In genomic region chr10:116690356-116691078, GRCh38 we compare ENCODE assay signal across 11 cellular contexts. TPM values are rescaled to one million over a fixed set of nuclear protein-coding genes. Genes with fewer than 3 reads are reported as not detected.
DNase-seq lines count a peak whose midpoint lies in the region; ATAC-seq, FAIRE-seq and TF ChIP-seq lines count a peak whose summit lies in the region.
"Had no signal": no experiment of that assay in that cellular context is flagged by ENCODE, and none has a peak within 500 bp of the region (broad histone marks: within the 10 kb centered on the region; RNA-seq: fewer than 3 reads in every experiment).

No MANE protein-coding gene starts in this region.

- TF ChIP-seq POLR2A in H1 (IDR thresholded peaks at IDR 0.05; ENCODE audit: control extremely low read depth in 1 of 2, low read depth in 2 of 2, low read length in 2 of 2) (no peak), testis (IDR thresholded peaks at IDR 0.05) (no peak)

- no peaks in the 10 kb centered on the region for H3K36me3 ChIP-seq in PC-3 (ENCODE audit: low read depth, low read length)
- H3K36me3 ChIP-seq in H1 (ENCODE audit: control insufficient read depth in 2 of 4, insufficient read depth in 4 of 4, low read length in 3 of 4) = no peaks in the 10 kb centered on the region
- no peaks in the 10 kb centered on the region for H3K36me3 ChIP-seq in lower lobe of right lung
- no peaks in the 10 kb centered on the region for H3K36me3 ChIP-seq in testis (ENCODE audit: low read depth, missing control alignments)

- H4K20me1 ChIP-seq in PC-3 (ENCODE audit: low read length) (no peaks in the 10 kb centered on the region), H1 (replicated peaks in 1 of 2; ENCODE audit: control insufficient read depth in 1 of 2, insufficient read depth in 2 of 2, low read length in 2 of 2) (no peaks in the 10 kb centered on the region)

- H3K9me3 ChIP-seq in PC-3 (ENCODE audit: low read length) (no peaks in the 10 kb centered on the region), H1 (ENCODE audit: insufficient read depth in 2 of 2, low read depth in 1 of 2, low read length in 1 of 2) (no peaks in the 10 kb centered on the region), lower lobe of right lung (no peaks in the 10 kb centered on the region), testis (no peaks in the 10 kb centered on the region)

- no peaks in the 10 kb centered on the region for H3K4me1 ChIP-seq in PC-3 (ENCODE audit: insufficient read depth, low read length)
- peaks cover 4 to 17% (median 8%) of the 10 kb centered on the region in 4 experiments; a peak in 6 of 7 replicates for H3K4me1 ChIP-seq in H1 (replicated peaks in 1 of 4; ENCODE audit: control insufficient read depth in 3 of 4, insufficient read depth in 4 of 4, low read length in 3 of 4)
- H3K4me1 ChIP-seq in lower lobe of right lung = peaks cover 33% of the 10 kb centered on the region
- peaks cover 43% of the 10 kb centered on the region for H3K4me1 ChIP-seq in testis

- H2BK120ac ChIP-seq in H1 (replicated peaks; ENCODE audit: low read depth, low read length) = no peak overlapping the region

- no peaks in the 10 kb centered on the region for H3K27me3 ChIP-seq in PC-3 (ENCODE audit: low read length)
- H3K27me3 ChIP-seq in H1 (replicated peaks in 1 of 4; ENCODE audit: control insufficient read depth in 3 of 4, extremely low read depth in 1 of 4, insufficient read depth in 3 of 4, low read length in 3 of 4) = no peaks in the 10 kb centered on the region; a peak in 3 of 7 replicates
- peaks cover 4% of the 10 kb centered on the region for H3K27me3 ChIP-seq in lower lobe of right lung (ENCODE audit: low read depth)
- no peaks in the 10 kb centered on the region for H3K27me3 ChIP-seq in testis

- TF ChIP-seq CTCF in PC-3 (conservative IDR thresholded peaks at IDR 0.05; ENCODE audit: low read depth, low read length) (0 out of 2 replicates have a peak, but pooled peaks have one; percentile 19), H1 (IDR thresholded peaks at IDR 0.05; ENCODE audit: control extremely low read depth in 1 of 3, insufficient read depth in 1 of 3, low read depth in 1 of 3, low read length in 3 of 3) (peak; percentile 45 to 62 (median 46)), lower lobe of right lung (IDR thresholded peaks at IDR 0.05) (peak; percentile 15), testis (IDR thresholded peaks at IDR 0.05) (peak in 1 of 3 experiments; percentile 6)

- no peak overlapping the region for H2BK5ac ChIP-seq in H1 (ENCODE audit: low read depth, low read length)

- no peak overlapping the region for H4K5ac ChIP-seq in H1 (ENCODE audit: insufficient read length, low read depth, low read length)

- no peaks in the 10 kb centered on the region for H3K23me2 ChIP-seq in H1 (ENCODE audit: low read depth, low read length)

- H3K4ac ChIP-seq in H1 (replicated peaks; ENCODE audit: insufficient read length, low read depth, low read length) = no peak overlapping the region

- intact Hi-C loops in PC-3 (cut with micrococcal nuclease) = no loop called here
- intact Hi-C loops in lower lobe of right lung (cut with DNase I) = no loop called here
- intact Hi-C loops in testis (cut with DNase I; ENCODE audit: low total_unique reads) = no loop called here

- no peak overlapping the region for H4K8ac ChIP-seq in H1 (ENCODE audit: extremely low read depth, insufficient read depth, low read length)

- no peak for FAIRE-seq in H1 (lab: Jason Lieb, UNC)

- no peak overlapping the region for H3K27ac ChIP-seq in PC-3 (ENCODE audit: low read length)
- no peak overlapping the region for H3K27ac ChIP-seq in H1 (ENCODE audit: low read depth, low read length)
- no peak overlapping the region for H3K27ac ChIP-seq in lower lobe of right lung
- H3K27ac ChIP-seq in testis = no peak overlapping the region

- H3K4me3 ChIP-seq in PC-3 (ENCODE audit: low read length) (no peak overlapping the region), H1 (ENCODE audit: extremely low read depth in 1 of 4, insufficient read depth in 2 of 4, low read depth in 3 of 4, low read length in 4 of 4) (peak overlapping the region in 3 of 4 experiments; percentile 19 to 33 (median 21); a peak in 2 of 8 replicates), lower lobe of right lung (no peak overlapping the region), testis (no peak overlapping the region)

- no peak overlapping the region for H2AFZ ChIP-seq in PC-3 (ENCODE audit: low read length)
- no peak overlapping the region; the same call in 1 of the 2 replicates for H2AFZ ChIP-seq in H1 (ENCODE audit: low read length)

- no peak overlapping the region for H4K91ac ChIP-seq in H1 (replicated peaks; ENCODE audit: insufficient read length, low read length)

- H3K9ac ChIP-seq in PC-3 (ENCODE audit: low read length) (no peak overlapping the region), H1 (replicated peaks in 1 of 4; ENCODE audit: extremely low read depth in 1 of 4, low read depth in 3 of 4, low read length in 3 of 4) (no peak overlapping the region)

- WGBS in H1 (ENCODE audit: extremely low coverage in 1 of 2, insufficient coverage in 1 of 2, insufficient read length in 1 of 2, insufficient replicate concordance in 2 of 2, low coverage in 1 of 2, low lambda C conversion rate in 2 of 2, missing lambda C conversion rate in 1 of 2), 2 experiments = 57% methylated on average over 12 of the region's 12 CpGs; no CpG with 5 or more reads in 1 of the 2 experiments
- 40 to 54% methylated on average over 12 of the region's 12 CpGs for WGBS in testis, 2 donors

- ATAC-seq in PC-3 (no peak), lower lobe of right lung (no peak)
- ATAC-seq: activated T-helper 17 cell treated with anti-CD3 and anti-CD28 coated beads, Interleukin-2, amount 50 U/mL, for 72 hours had no signal

- H3K23ac ChIP-seq in H1 (ENCODE audit: insufficient read length) = no peak overlapping the region

- no peak overlapping the region for H3K14ac ChIP-seq in H1 (ENCODE audit: insufficient read length)

- TF ChIP-seq RAD21 in H1 (IDR thresholded peaks at IDR 0.05 in 1 of 2, conservative IDR thresholded peaks at IDR 0.05 in 1 of 2; ENCODE audit: low read depth in 2 of 2, low read length in 2 of 2) = peak; percentile 49 to 60

- no peaks in the 10 kb centered on the region for H3F3A ChIP-seq in PC-3 (ENCODE audit: low read length, unreplicated experiment)

- H2BK20ac ChIP-seq in H1 (ENCODE audit: low read length) = 0 out of 2 replicates have a peak overlapping the region, but pooled peaks have one; percentile 3

- no peak for TF ChIP-seq EP300 in H1 (IDR thresholded peaks at IDR 0.05; ENCODE audit: borderline replicate concordance in 1 of 2, low read depth in 2 of 2, low read length in 2 of 2)

- H3K56ac ChIP-seq in H1 (replicated peaks; ENCODE audit: insufficient read length, low read depth, low read length) = no peak overlapping the region

- H3K79me2 ChIP-seq in PC-3 (ENCODE audit: low read length) = no peaks in the 10 kb centered on the region
- H3K79me2 ChIP-seq in H1 (ENCODE audit: control insufficient read depth in 1 of 2, insufficient read depth in 2 of 2, low read length in 2 of 2) = no peaks in the 10 kb centered on the region

- H3K4me2 ChIP-seq in PC-3 (ENCODE audit: low read length) (no peak overlapping the region), H1 (ENCODE audit: insufficient read depth in 1 of 2, low read depth in 2 of 2, low read length in 2 of 2) (peak overlapping the region; percentile 29 to 33; a peak in 2 of 4 replicates)

- POLR2A ChIA-PET in PC-3 (lab: Charles Lee; ENCODE audit: unreplicated experiment) (no interaction called here), H1 (lab: Charles Lee; ENCODE audit: partially characterized antibody) (interaction anchor here (1.0 kb wide), 1 partner anchor 15 kb away, joined by 4 read pairs; no protein-coding TSS in a partner anchor)

- no peak overlapping the region for H2BK12ac ChIP-seq in H1 (ENCODE audit: low read depth, low read length)

- CTCF ChIA-PET in PC-3 (lab: Charles Lee) (no interaction called here), H1 (lab: Charles Lee; ENCODE audit: partially characterized antibody) (interaction anchor here (0.6 to 12.9 kb wide), 30 partner anchors 8 to 487 kb away, joined by 3 to 223 read pairs (median 4); no protein-coding TSS in a partner anchor)

- H3K18ac ChIP-seq in H1 (ENCODE audit: extremely low read depth, low read length) = 0 out of 2 replicates have a peak overlapping the region, but pooled peaks have one; percentile 5

- peak; percentile 4 for DNase-seq in PC-3
- peak in 1 of 2 experiments; percentile 57 for DNase-seq in H1 (ENCODE audit: low read depth in 1 of 2, low spot score in 2 of 2)
- no peak for DNase-seq in lower lobe of right lung
- DNase-seq in testis = peak; percentile 54
- no peak for DNase-seq in DMS153 (lab: John Stamatoyannopoulos, UW)
- DNase-seq in activated CD4-positive, alpha-beta T cell treated with anti-CD3 and anti-CD28 coated beads for 48 hours = no peak
- DNase-seq in activated effector memory CD4-positive, alpha-beta T cell treated with Interleukin-2 at 50 U/mL for 16 hours = no peak
- DNase-seq: erythroblast, KBM-7, NCI-H774 had no signal

- H3K9me2 ChIP-seq in PC-3 (replicated peaks; ENCODE audit: low read length) = no peaks in the 10 kb centered on the region

- no TSS peak for BruUV-seq in PC-3 (replicated peaks; lab: Mats Ljungman, UMichigan)

- H2BK15ac ChIP-seq in H1 (ENCODE audit: low read length) = no peak overlapping the region

- H3K79me1 ChIP-seq in H1 (ENCODE audit: low read depth, low read length) = no peaks in the 10 kb centered on the region

- H2AK5ac ChIP-seq in H1 (ENCODE audit: low read depth, low read length) = no peak overlapping the region

TF ChIP-seq in H1, 55 proteins besides CTCF, POLR2A, EP300 and RAD21 (continues in another document):
- TF ChIP-seq ASH2L (IDR thresholded peaks at IDR 0.05; ENCODE audit: low read length) (no peak), RFX5 (IDR thresholded peaks at IDR 0.05; ENCODE audit: borderline replicate concordance, low read depth, low read length) (no peak), SP4 (IDR thresholded peaks at IDR 0.05; ENCODE audit: low read length) (no peak), KDM5A (IDR thresholded peaks at IDR 0.05; ENCODE audit: low read length) (no peak)
- TF ChIP-seq, protein P1, sequence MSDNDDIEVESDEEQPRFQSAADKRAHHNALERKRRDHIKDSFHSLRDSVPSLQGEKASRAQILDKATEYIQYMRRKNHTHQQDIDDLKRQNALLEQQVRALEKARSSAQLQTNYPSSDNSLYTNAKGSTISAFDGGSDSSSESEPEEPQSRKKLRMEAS (IDR thresholded peaks at IDR 0.05) = no peak

RNA-seq across cellular contexts. Expression of gene HSPA12A, which starts 51.8 kb away (rescaled TPM):
- total RNA-seq in PC-3 (2014; rRNA removed) (1.8 and 3.1 TPM in 2 replicates), lower lobe of right lung (8.8 TPM), testis (10 to 100 TPM; 28.4 to 34.6 TPM)
- total RNA-seq in H1 (2021; fragmentation: NEBNext Ultra II Directional; extraction: Animal tissue kit (Norgen Biotek cat#: 25700)) = 4.8 and 6.9 TPM in 2 replicates
- polyA plus RNA-seq in H1 (2011; rRNA removed) (3.1 and 3.2 TPM in 2 replicates), testis (ENCODE audit: insufficient read depth, low read depth, low replicate concordance) (20.9 TPM)
- polyA plus RNA-seq in H1 (2011; cell fraction: cytosol; rRNA removed) = 4.0 TPM
- 6.6 TPM for polyA plus RNA-seq in H1 (2011; cell fraction: nucleus; rRNA removed)
- 2.8 to 4.9 TPM (median 3.6 TPM) in 4 replicates for polyA plus RNA-seq in H1 (2012, experiment 1 of 2)
- polyA plus RNA-seq in H1 (2012, experiment 2 of 2) = 1.1 TPM
- 3.7 TPM for polyA plus RNA-seq in H1 (2013, experiment 1 of 2)
- polyA plus RNA-seq in H1 (2013, experiment 2 of 2) = 3.2 TPM
- 7.8 and 14.4 TPM in 2 replicates for polyA minus RNA-seq in H1 (2011; rRNA and poly(A)+ RNA removed)
- 3.2 TPM for polyA minus RNA-seq in H1 (2011; cell fraction: cytosol; rRNA and poly(A)+ RNA removed)
- polyA minus RNA-seq in H1 (2011; cell fraction: nucleus; rRNA and poly(A)+ RNA removed) = 10.1 TPM

Comparison
In these comparisons a context has a peak if more than half of its experiments do, and no peak if none do; other contexts are left out.
1. DNase-seq: peak in PC-3 (single experiment) and testis (single experiment); none in lower lobe of right lung (single experiment), DMS153 (single experiment), activated CD4-positive, alpha-beta T cell treated with anti-CD3 and anti-CD28 coated beads for 48 hours (single experiment) and activated effector memory CD4-positive, alpha-beta T cell treated with Interleukin-2 at 50 U/mL for 16 hours (single experiment).
2. H3K4me3 ChIP-seq: peak in H1 (3 of 4); none in PC-3 (single experiment), lower lobe of right lung (single experiment) and testis (0 of 2).